ENCODE assay signal across 23 cellular contexts in the genomic region with DNA sequence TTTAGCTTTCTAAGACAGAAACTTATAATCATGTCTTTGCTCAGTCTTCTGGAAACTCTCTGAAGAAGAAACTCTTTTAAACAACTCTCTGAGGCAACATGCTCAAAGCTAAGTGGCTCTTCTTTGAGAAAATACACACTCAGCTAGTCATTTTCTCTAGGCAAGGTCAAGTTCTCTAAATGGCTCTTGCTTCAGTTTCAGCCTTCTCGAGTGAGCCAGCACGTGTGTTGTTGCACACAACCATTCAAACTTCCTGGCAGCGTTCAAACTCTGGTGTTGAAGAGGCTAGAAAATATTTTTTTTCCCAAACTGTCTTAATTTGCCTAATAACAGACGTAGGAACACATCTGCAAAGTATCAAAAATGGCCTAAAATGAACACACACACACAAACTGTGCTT.
A peak's percentile ranks its signal among the peaks of the same experiment; 100 is the strongest.
DNase-seq lines count a peak whose midpoint lies in the region; ATAC-seq and TF ChIP-seq lines count a peak whose summit lies in the region.
"Had no signal": no experiment of that assay in that cellular context is flagged by ENCODE, and none has a peak within 500 bp of the region (broad histone marks: within the 10 kb centered on the region; RNA-seq: fewer than 3 reads in every experiment).

No MANE protein-coding gene starts in this region.

- DNase-seq in SIG-M5 treated with dmso at 0.1 percent for 504 hours (lab: John Stamatoyannopoulos, UW; ENCODE audit: unreplicated experiment): peak; percentile 13
- DNase-seq in SIG-M5 (lab: John Stamatoyannopoulos, UW): no peak
- DNase-seq in lower lobe of right lung: peak; percentile 38
- peak; percentile 17 to 25 for DNase-seq in uterus
- no peak for DNase-seq in NCI-H345 (lab: John Stamatoyannopoulos, UW)
- DNase-seq: activated CD4-positive, alpha-beta T cell treated with anti-CD3 and anti-CD28 coated beads for 4 hours; activated naive CD4-positive, alpha-beta T cell treated with anti-CD3 and anti-CD28 coated beads, Interleukin-2, amount 50 U/mL, for 16 hours; CD4-positive, alpha-beta T cell; H7; hypothalamus; KG1; mammary epithelial cell; NCI-H510A treated with DMSO at 0.1 percent for 48 hours; nephron progenitor cell; SJCRH30; stimulated activated naive CD8-positive, alpha-beta T cell treated with anti-CD3 and anti-CD28 coated beads, Interleukin-15, Interleukin-2, amounts not matched to agents 100 U/mL and 50 U/mL, for 24 hours; T-helper 9 cell had no signal

- no peak for TF ChIP-seq CTCF in OCI-LY3 (IDR thresholded peaks at IDR 0.05; ENCODE audit: low read depth, low read length)
- no peak for TF ChIP-seq CTCF in lower lobe of right lung (IDR thresholded peaks at IDR 0.05)
- TF ChIP-seq CTCF in uterus (IDR thresholded peaks at IDR 0.05): no peak

- H3K9me3 ChIP-seq in OCI-LY3 (ENCODE audit: insufficient read depth, low read length) (no peaks in the 10 kb centered on the region), lower lobe of right lung (no peaks in the 10 kb centered on the region), uterus (no peaks in the 10 kb centered on the region)
- H3K9me3 ChIP-seq: SJCRH30 had no signal

- peak; percentile 70 to 78 for ATAC-seq in lower lobe of right lung
- no peak for ATAC-seq in HG03565 (IDR thresholded peaks at IDR 0.05; ENCODE audit: unreplicated experiment)
- no peak for ATAC-seq in HG03378 (IDR thresholded peaks at IDR 0.05; ENCODE audit: unreplicated experiment)
- ATAC-seq: activated T-helper 17 cell treated with anti-CD3 and anti-CD28 coated beads, Interleukin-2, amount 50 U/mL, for 72 hours; stimulated activated naive CD8-positive, alpha-beta T cell treated with anti-CD3 and anti-CD28 coated beads, Interleukin-15, Interleukin-2, amounts not matched to agents 100 U/mL and 50 U/mL, for 24 hours had no signal

- H3K4me1 ChIP-seq in OCI-LY3 (ENCODE audit: low read length) (peaks cover 18% of the 10 kb centered on the region), lower lobe of right lung (peaks cover 7% of the 10 kb centered on the region), uterus (no peaks in the 10 kb centered on the region)

- intact Hi-C loops in lower lobe of right lung (cut with DNase I) (no loop called here), uterus (cut with DNase I; ENCODE audit: low total_unique reads) (no loop called here)

- no peak overlapping the region for H3K4me2 ChIP-seq in OCI-LY3 (ENCODE audit: low read length)
- H3K4me2 ChIP-seq: smooth muscle cell had no signal

- no peaks in the 10 kb centered on the region for H3K27me3 ChIP-seq in OCI-LY3 (ENCODE audit: low read depth, low read length)
- H3K27me3 ChIP-seq in lower lobe of right lung (ENCODE audit: low read depth): no peaks in the 10 kb centered on the region
- H3K27me3 ChIP-seq in uterus: no peaks in the 10 kb centered on the region
- H3K27me3 ChIP-seq: SJCRH30 had no signal

- H3K36me3 ChIP-seq in OCI-LY3 (replicated peaks; ENCODE audit: low read depth, low read length) (no peaks in the 10 kb centered on the region), lower lobe of right lung (no peaks in the 10 kb centered on the region), uterus (no peaks in the 10 kb centered on the region)
- H3K36me3 ChIP-seq: SJCRH30 had no signal

- H2AFZ ChIP-seq in OCI-LY3 (ENCODE audit: low read depth, low read length): peak overlapping the region; percentile 69; the same call in 1 of the 2 replicates

- H3K4me3 ChIP-seq in OCI-LY3 (ENCODE audit: low read length) (no peak overlapping the region), lower lobe of right lung (no peak overlapping the region), uterus (no peak overlapping the region)
- H3K4me3 ChIP-seq: SJCRH30, smooth muscle cell had no signal

- H3K9ac ChIP-seq in OCI-LY3 (ENCODE audit: low read length): no peak overlapping the region

- H4K20me1 ChIP-seq in OCI-LY3 (ENCODE audit: insufficient read depth, low read length): no peaks in the 10 kb centered on the region

- TF ChIP-seq POLR2A in uterus (IDR thresholded peaks at IDR 0.05): no peak

- no peaks in the 10 kb centered on the region for H3K79me2 ChIP-seq in OCI-LY3 (ENCODE audit: low read length)

- H3K27ac ChIP-seq in OCI-LY3 (ENCODE audit: low read length) (no peak overlapping the region), lower lobe of right lung (no peak overlapping the region), uterus (no peak overlapping the region)
- H3K27ac ChIP-seq: SJCRH30, VCaP had no signal

Comparison
In these comparisons a context has a peak if more than half of its experiments do, and no peak if none do; other contexts are left out.
1. DNase-seq: peak in SIG-M5 treated with dmso at 0.1 percent for 504 hours (single experiment), lower lobe of right lung (single experiment) and uterus (2 of 2); none in SIG-M5 (single experiment) and NCI-H345 (single experiment).
2. ATAC-seq: peak in lower lobe of right lung (2 of 2); none in HG03565 (single experiment) and HG03378 (single experiment).